ENCODE assay signal across 13 cellular contexts in the genomic region with DNA sequence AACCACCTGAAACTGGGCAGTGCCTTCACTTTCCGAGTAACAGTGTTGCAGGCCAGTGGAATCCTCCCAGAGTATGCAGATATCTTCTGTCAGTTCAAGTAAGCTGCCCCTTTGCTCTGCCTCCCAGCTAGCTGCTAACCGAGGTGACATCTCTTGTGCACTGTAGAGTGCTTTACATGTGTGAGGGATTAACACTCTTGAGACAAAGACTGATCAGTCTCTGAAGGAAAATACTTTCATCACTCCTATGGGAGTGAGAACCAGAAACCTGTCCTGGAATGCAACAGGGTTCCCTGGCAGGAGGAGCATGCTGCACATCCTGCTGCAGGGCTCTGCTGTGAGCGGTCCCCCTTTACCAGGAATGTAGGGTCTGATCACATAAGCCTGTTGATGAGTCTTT.
"Had no signal": no experiment of that assay in that cellular context is flagged by ENCODE, and none has a peak within 500 bp of the region (broad histone marks: within the 10 kb centered on the region; RNA-seq: fewer than 3 reads in every experiment).

No MANE protein-coding gene starts in this region.

- H3K27ac Mint-ChIP-seq: activated B cell treated with CpG ODN at 0.5 μM for 24 hours; activated CD8-positive, alpha-beta T cell treated with anti-CD3 and anti-CD28 coated beads, Interleukin-2, amount 10 ng/mL, durations not matched to agents 7 days and 5 days; activated naive CD4-positive, alpha-beta T cell treated with anti-CD3 and anti-CD28 coated beads, Interleukin-2, amount 50 U/mL, for 24 hours; stimulated activated effector memory CD8-positive, alpha-beta T cell treated with anti-CD3 and anti-CD28 coated beads, Interleukin-12 subunit alpha, Interleukin-12 subunit beta, amount 100 ng/mL, for 72 hours had no signal

- H3K27me3 Mint-ChIP-seq: activated B cell treated with CpG ODN at 0.5 μM for 24 hours; activated naive CD4-positive, alpha-beta T cell treated with anti-CD3 and anti-CD28 coated beads, Interleukin-2, amount 50 U/mL, for 24 hours; naive B cell had no signal

- H3K4me1 ChIP-seq: left lung, pancreas had no signal

- H3K4me2 ChIP-seq: smooth muscle cell had no signal

- H3K27ac ChIP-seq: left lung, pancreas, stomach had no signal

- H3K4me3 Mint-ChIP-seq: activated B cell treated with CpG ODN at 0.5 μM for 24 hours; activated CD8-positive, alpha-beta T cell treated with anti-CD3 and anti-CD28 coated beads, Interleukin-2, amount 10 ng/mL, durations not matched to agents 7 days and 5 days; activated naive CD4-positive, alpha-beta T cell treated with anti-CD3 and anti-CD28 coated beads, Interleukin-2, amount 50 U/mL, for 24 hours; activated T-cell treated with anti-CD3 and anti-CD28 coated beads, Interleukin-2, amount 50 U/mL, for 4 hours; stimulated activated effector memory CD8-positive, alpha-beta T cell treated with anti-CD3 and anti-CD28 coated beads, Interleukin-12 subunit alpha, Interleukin-12 subunit beta, amount 100 ng/mL, for 72 hours had no signal

- DNase-seq: activated B cell treated with CpG ODN at 0.5 μM for 24 hours, kidney, mammary epithelial cell, naive B cell, stomach had no signal

- H3K9me3 Mint-ChIP-seq: activated B cell treated with CpG ODN at 0.5 μM for 24 hours; activated naive CD4-positive, alpha-beta T cell treated with anti-CD3 and anti-CD28 coated beads, Interleukin-2, amount 50 U/mL, for 24 hours; activated T-cell treated with anti-CD3 and anti-CD28 coated beads, Interleukin-2, amount 50 U/mL, for 4 hours; naive B cell; stimulated activated effector memory CD8-positive, alpha-beta T cell treated with anti-CD3 and anti-CD28 coated beads, Interleukin-12 subunit alpha, Interleukin-12 subunit beta, amount 100 ng/mL, for 72 hours had no signal

- H3K4me1 Mint-ChIP-seq: activated B cell treated with CpG ODN at 0.5 μM for 24 hours; activated naive CD4-positive, alpha-beta T cell treated with anti-CD3 and anti-CD28 coated beads, Interleukin-2, amount 50 U/mL, for 24 hours; naive B cell; stimulated activated effector memory CD8-positive, alpha-beta T cell treated with anti-CD3 and anti-CD28 coated beads, Interleukin-12 subunit alpha, Interleukin-12 subunit beta, amount 100 ng/mL, for 72 hours had no signal

- H3K27me3 ChIP-seq: left lung, pancreas, stomach had no signal

- H3K4me3 ChIP-seq: left lung, mucosa of descending colon, pancreas, smooth muscle cell, stomach had no signal
